14 cellular contexts compared by ENCODE assay signal in the genomic region with DNA sequence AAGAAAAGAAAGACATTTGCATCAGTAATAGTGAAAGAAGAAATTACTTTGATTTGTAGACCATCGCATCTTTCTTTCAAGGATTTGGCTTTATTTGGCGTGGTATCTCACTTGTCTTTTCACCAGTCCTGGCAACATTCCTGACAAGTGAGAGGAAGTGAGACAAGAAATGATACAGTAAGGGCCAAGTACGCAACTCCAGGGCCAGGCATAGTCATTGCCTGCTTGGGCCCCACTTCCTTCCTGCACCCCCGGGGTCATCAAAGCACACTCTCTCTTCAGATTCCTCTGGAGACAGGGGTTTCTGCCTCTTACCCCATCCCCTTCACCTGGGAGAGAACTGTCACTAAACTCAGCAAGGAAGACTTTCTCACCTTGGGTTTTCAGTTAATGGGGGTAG. TPM values are rescaled to one million over a fixed set of nuclear protein-coding genes. Genes with fewer than 3 reads are reported as not detected.
A peak's percentile ranks its signal among the peaks of the same experiment; 100 is the strongest.
DNase-seq lines count a peak whose midpoint lies in the region; ATAC-seq and TF ChIP-seq lines count a peak whose summit lies in the region.
"Had no signal": no experiment of that assay in that cellular context is flagged by ENCODE, and none has a peak within 500 bp of the region (broad histone marks: within the 10 kb centered on the region; RNA-seq: fewer than 3 reads in every experiment).

No MANE protein-coding gene starts in this region.

- H3K9me3 Mint-ChIP-seq in activated naive CD8-positive, alpha-beta T cell treated with anti-CD3 and anti-CD28 coated beads, Interleukin-2, amount 10 ng/mL, durations not matched to agents 7 days and 5 days: no peaks in the 10 kb centered on the region

- H3K4me3 ChIP-seq in mucosa of descending colon: no peak overlapping the region
- H3K4me3 ChIP-seq: spleen, thyroid gland had no signal

- intact Hi-C loops in mucosa of descending colon (cut with DNase I, micrococcal nuclease): no loop called here

- peaks cover 33% of the 10 kb centered on the region for H3K36me3 Mint-ChIP-seq in activated naive CD8-positive, alpha-beta T cell treated with anti-CD3 and anti-CD28 coated beads, Interleukin-2, amount 10 ng/mL, durations not matched to agents 7 days and 5 days

- H3K4me1 Mint-ChIP-seq in activated naive CD8-positive, alpha-beta T cell treated with anti-CD3 and anti-CD28 coated beads, Interleukin-2, amount 10 ng/mL, durations not matched to agents 7 days and 5 days: peaks cover 13% of the 10 kb centered on the region

- peak; percentile 29 for ATAC-seq in activated naive CD8-positive, alpha-beta T cell treated with anti-CD3 and anti-CD28 coated beads, Interleukin-2, amount 10 ng/mL, durations not matched to agents 7 days and 5 days (ENCODE audit: low read depth)
- ATAC-seq in mucosa of descending colon: peak; percentile 24
- no peak for ATAC-seq in HG03095 (IDR thresholded peaks at IDR 0.05; ENCODE audit: unreplicated experiment)

- peak overlapping the region; percentile 26 for H3K27ac Mint-ChIP-seq in activated naive CD8-positive, alpha-beta T cell treated with anti-CD3 and anti-CD28 coated beads, Interleukin-2, amount 10 ng/mL, durations not matched to agents 7 days and 5 days

- no peaks in the 10 kb centered on the region for H3K4me1 ChIP-seq in mucosa of descending colon (ENCODE audit: low read depth)
- H3K4me1 ChIP-seq: thyroid gland had no signal

- TF ChIP-seq CTCF in mucosa of descending colon (IDR thresholded peaks at IDR 0.05): no peak
- no peak for TF ChIP-seq CTCF in GM10266 (IDR thresholded peaks at IDR 0.05; ENCODE audit: control insufficient read depth, insufficient read depth, low read depth, missing control alignments)

- H3K36me3 ChIP-seq in KOPT-K1 (ENCODE audit: insufficient read depth, low read length) (peaks cover 62% of the 10 kb centered on the region), mucosa of descending colon (ENCODE audit: low read depth) (no peaks in the 10 kb centered on the region)
- H3K36me3 ChIP-seq: thyroid gland had no signal

- H3K9me3 ChIP-seq in KOPT-K1 (ENCODE audit: insufficient read depth, low read length, poor library complexity, severe bottlenecking) (no peaks in the 10 kb centered on the region), mucosa of descending colon (no peaks in the 10 kb centered on the region)
- H3K9me3 ChIP-seq: spleen, thyroid gland had no signal

- no peak overlapping the region for H3K4me3 Mint-ChIP-seq in activated naive CD8-positive, alpha-beta T cell treated with anti-CD3 and anti-CD28 coated beads, Interleukin-2, amount 10 ng/mL, durations not matched to agents 7 days and 5 days

- H3K27ac ChIP-seq in KOPT-K1 (ENCODE audit: low read depth, low read length, poor library complexity, severe bottlenecking): peak overlapping the region; percentile 32
- no peak overlapping the region for H3K27ac ChIP-seq in caudate nucleus (ENCODE audit: low read depth, low read length)
- H3K27ac ChIP-seq: foreskin keratinocyte, thyroid gland had no signal

- POLR2A ChIA-PET in activated naive CD8-positive, alpha-beta T cell treated with anti-CD3 and anti-CD28 coated beads, Interleukin-2, amount 10 ng/mL, durations not matched to agents 7 days and 5 days (lab: Charles Lee): no interaction called here

- no peaks in the 10 kb centered on the region for H3K27me3 Mint-ChIP-seq in activated naive CD8-positive, alpha-beta T cell treated with anti-CD3 and anti-CD28 coated beads, Interleukin-2, amount 10 ng/mL, durations not matched to agents 7 days and 5 days

- DNase-seq in Daoy (ENCODE audit: low read depth) (peak; percentile 11), mucosa of descending colon (no peak), caudate nucleus (lab: John Stamatoyannopoulos, UW) (no peak), GM10266 (ENCODE audit: extremely low spot score) (no peak), hippocampal formation (lab: John Stamatoyannopoulos, UW) (no peak)
- no peak for DNase-seq in activated naive CD8-positive, alpha-beta T cell treated with anti-CD3 and anti-CD28 coated beads, Interleukin-2, amount 10 ng/mL, durations not matched to agents 7 days and 5 days
- DNase-seq: Calu3, foreskin keratinocyte, nucleus accumbens, OCI-M1, spleen, thyroid gland had no signal

RNA-seq across cellular contexts. Expression of a gene that starts 55.1 kb away (rescaled TPM):
- 160 and 273 TPM in 2 replicates for total RNA-seq in Daoy (2014; rRNA removed; shearing (Covaris generic))
- total RNA-seq in activated naive CD8-positive, alpha-beta T cell treated with anti-CD3 and anti-CD28 coated beads, Interleukin-2, amount 10 ng/mL, durations not matched to agents 7 days and 5 days: 100 to 1,000 TPM; 154 to 157 TPM
- total RNA-seq in mucosa of descending colon: 10 to 100 TPM; 68.5 to 83.0 (median 73.2) TPM
